ENCODE assay signal across 23 cellular contexts in the genomic region with DNA sequence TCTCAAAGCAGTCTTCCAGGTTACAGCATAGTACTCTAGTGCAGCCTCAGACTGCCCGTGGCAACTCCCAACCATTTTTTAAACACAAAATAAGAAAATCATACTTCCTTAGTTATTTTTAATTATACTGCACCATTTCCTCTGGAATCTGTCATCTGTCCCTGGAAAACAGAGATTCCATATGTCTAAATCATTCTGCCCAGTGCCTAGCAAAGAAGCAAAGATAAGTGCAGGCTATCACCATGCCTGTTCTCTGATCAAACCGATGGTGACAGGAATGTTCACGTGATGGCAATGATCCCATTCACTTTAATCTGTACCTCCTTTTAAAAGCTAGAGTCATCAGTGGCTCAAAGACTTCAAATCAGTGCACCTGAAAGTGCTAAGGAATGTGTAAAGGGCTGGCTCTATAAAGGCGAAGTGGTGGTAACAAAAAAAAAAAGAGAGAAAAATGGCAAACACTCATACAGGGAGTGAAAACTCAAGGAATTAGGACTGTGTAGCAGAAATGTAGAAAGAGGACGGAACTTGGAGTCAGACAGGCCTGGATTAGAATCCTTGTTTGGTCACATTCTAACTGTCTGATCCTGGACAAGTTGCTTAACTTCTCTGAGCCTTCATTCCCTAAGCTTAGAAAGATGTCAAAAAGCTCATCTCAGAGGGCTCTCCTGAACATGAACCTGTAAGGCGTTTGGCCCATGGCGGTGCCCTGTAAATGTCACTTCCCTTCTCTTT. TPM values are rescaled to one million over a fixed set of nuclear protein-coding genes. Genes with fewer than 3 reads are reported as not detected.
DNase-seq lines count a peak whose midpoint lies in the region; ATAC-seq and TF ChIP-seq lines count a peak whose summit lies in the region.
"Had no signal": no experiment of that assay in that cellular context is flagged by ENCODE, and none has a peak within 500 bp of the region (broad histone marks: within the 10 kb centered on the region; RNA-seq: fewer than 3 reads in every experiment).

No MANE protein-coding gene starts in this region.

- intact Hi-C loops in IMR-90 (cut with micrococcal nuclease) = loop anchor here (10.0 kb wide), 1 partner anchor 166 kb away; no protein-coding TSS in a partner anchor
- intact Hi-C loops in uterus (cut with DNase I; ENCODE audit: low total_unique reads) = no loop called here

- H2BK5ac ChIP-seq in IMR-90 (ENCODE audit: low read depth, low read length, poor library complexity, severe bottlenecking) = peak overlapping the region; percentile 95

- H3K9me3 Mint-ChIP-seq in mesothelial cell of epicardium = peaks cover 10% of the 10 kb centered on the region
- H3K9me3 Mint-ChIP-seq in activated CD4-positive, alpha-beta memory T cell treated with anti-CD3 and anti-CD28 coated beads, Interleukin-2, amount 10 ng/mL, durations not matched to agents 7 days and 5 days = no peaks in the 10 kb centered on the region
- H3K9me3 Mint-ChIP-seq: activated B cell treated with CpG ODN at 0.5 μM for 24 hours; activated CD8-positive, alpha-beta T cell treated with anti-CD3 and anti-CD28 coated beads for 36 hours; activated naive CD4-positive, alpha-beta T cell treated with anti-CD3 and anti-CD28 coated beads, Interleukin-2, amount 50 U/mL, for 24 hours had no signal

- CTCF ChIA-PET in IMR-90 (lab: Yijun Ruan, JAX) = interaction anchor here (0.7 to 1.3 kb wide), 4 partner anchors 17 to 299 kb away, joined by 3 to 7 read pairs (median 4); no protein-coding TSS in a partner anchor
- CTCF ChIA-PET in activated CD4-positive, alpha-beta memory T cell treated with anti-CD3 and anti-CD28 coated beads, Interleukin-2, amount 10 ng/mL, durations not matched to agents 7 days and 5 days (lab: Charles Lee) = no interaction called here

- peaks cover 49% of the 10 kb centered on the region for H3K9me1 ChIP-seq in IMR-90 (ENCODE audit: insufficient read depth, low read length)

- peak overlapping the region; percentile 85; the same call in 1 of the 2 replicates for H3K23ac ChIP-seq in IMR-90 (ENCODE audit: low read depth, low read length)

- no TSS peak for BruUV-seq in IMR-90 (replicated peaks; lab: Mats Ljungman, UMichigan)

- peak overlapping the region in 1 of 2 experiments; percentile 41; a peak in 1 of 4 replicates for H4K8ac ChIP-seq in IMR-90 (ENCODE audit: low read depth in 2 of 2, low read length in 2 of 2)

- TF ChIP-seq RAD21 in IMR-90 (IDR thresholded peaks at IDR 0.05; ENCODE audit: low read length) = no peak

- H3K4me3 ChIP-seq in IMR-90 (ENCODE audit: insufficient read depth, low read depth, low read length) (no peak overlapping the region), uterus (no peak overlapping the region)
- H3K4me3 ChIP-seq: body of pancreas, SK-N-MC, tibial nerve had no signal

- H3K27ac ChIP-seq in IMR-90 (ENCODE audit: insufficient read depth, low read length) (peak overlapping the region; percentile 81; the same call in 1 of the 2 replicates), uterus (peak overlapping the region; percentile 75 to 97)
- H3K27ac ChIP-seq: body of pancreas, parathyroid adenoma, SK-N-MC had no signal

- peak overlapping the region; percentile 61; the same call in 1 of the 2 replicates for H2BK20ac ChIP-seq in IMR-90 (ENCODE audit: low read depth, low read length)

- H3K18ac ChIP-seq in IMR-90 (ENCODE audit: low read depth, low read length) = peak overlapping the region; percentile 42; the same call in 1 of the 2 replicates

- H3K4ac ChIP-seq in IMR-90 (ENCODE audit: low read depth, low read length) = peak overlapping the region; percentile 83

- no peaks in the 10 kb centered on the region for H3K27me3 Mint-ChIP-seq in mesothelial cell of epicardium (ENCODE audit: low read depth)
- H3K27me3 Mint-ChIP-seq in activated CD4-positive, alpha-beta memory T cell treated with anti-CD3 and anti-CD28 coated beads, Interleukin-2, amount 10 ng/mL, durations not matched to agents 7 days and 5 days = peaks cover 34% of the 10 kb centered on the region

- H3K9ac ChIP-seq in IMR-90 (ENCODE audit: low read depth, low read length) = no peak overlapping the region
- H3K9ac ChIP-seq: parathyroid adenoma had no signal

- no peak overlapping the region for H2AK9ac ChIP-seq in IMR-90 (replicated peaks; ENCODE audit: low read depth, low read length, poor library complexity)

- no peak for TF ChIP-seq CTCF in IMR-90 (conservative IDR thresholded peaks at IDR 0.05; ENCODE audit: low read depth, low read length)
- no peak for TF ChIP-seq CTCF in mesothelial cell of epicardium (IDR thresholded peaks at IDR 0.05; ENCODE audit: unreplicated experiment)
- no peak for TF ChIP-seq CTCF in uterus (IDR thresholded peaks at IDR 0.05)

- peaks cover 12% of the 10 kb centered on the region for H3K36me3 Mint-ChIP-seq in mesothelial cell of epicardium
- H3K36me3 Mint-ChIP-seq in activated CD4-positive, alpha-beta memory T cell treated with anti-CD3 and anti-CD28 coated beads, Interleukin-2, amount 10 ng/mL, durations not matched to agents 7 days and 5 days (ENCODE audit: low read depth) = no peaks in the 10 kb centered on the region
- H3K36me3 Mint-ChIP-seq: activated naive CD4-positive, alpha-beta T cell treated with anti-CD3 and anti-CD28 coated beads, Interleukin-2, amount 50 U/mL, for 24 hours had no signal

- peak overlapping the region; percentile 86 for H4K5ac ChIP-seq in IMR-90 (ENCODE audit: low read depth, low read length)

- H3K14ac ChIP-seq in IMR-90 (replicated peaks; ENCODE audit: low read depth, low read length) = peak overlapping the region; percentile 73

- no peak overlapping the region for H3K4me3 Mint-ChIP-seq in mesothelial cell of epicardium
- H3K4me3 Mint-ChIP-seq in activated CD4-positive, alpha-beta memory T cell treated with anti-CD3 and anti-CD28 coated beads, Interleukin-2, amount 10 ng/mL, durations not matched to agents 7 days and 5 days = no peak overlapping the region
- H3K4me3 Mint-ChIP-seq: activated B cell treated with CpG ODN at 0.5 μM for 24 hours; activated CD8-positive, alpha-beta T cell treated with anti-CD3 and anti-CD28 coated beads for 36 hours; activated naive CD4-positive, alpha-beta T cell treated with anti-CD3 and anti-CD28 coated beads, Interleukin-2, amount 50 U/mL, for 24 hours; naive thymus-derived CD8-positive, alpha-beta T cell had no signal

- H3K4me1 ChIP-seq in IMR-90 (ENCODE audit: control insufficient read depth, insufficient read depth, low read length) (peaks cover 35% of the 10 kb centered on the region), uterus (peaks cover 0 to 7% of the 10 kb centered on the region in 2 donors)
- H3K4me1 ChIP-seq: parathyroid adenoma had no signal

- H3K56ac ChIP-seq in IMR-90 (ENCODE audit: extremely low read depth, insufficient read depth, low read length) = no peak overlapping the region

- H3K27ac Mint-ChIP-seq in mesothelial cell of epicardium = peak overlapping the region; percentile 60
- H3K27ac Mint-ChIP-seq in activated CD4-positive, alpha-beta memory T cell treated with anti-CD3 and anti-CD28 coated beads, Interleukin-2, amount 10 ng/mL, durations not matched to agents 7 days and 5 days = no peak overlapping the region
- H3K27ac Mint-ChIP-seq: activated B cell treated with CpG ODN at 0.5 μM for 24 hours; activated CD8-positive, alpha-beta T cell treated with anti-CD3 and anti-CD28 coated beads for 36 hours; activated naive CD4-positive, alpha-beta T cell treated with anti-CD3 and anti-CD28 coated beads, Interleukin-2, amount 50 U/mL, for 24 hours; naive thymus-derived CD8-positive, alpha-beta T cell had no signal

- no peak for TF ChIP-seq POLR2A in IMR-90 (IDR thresholded peaks at IDR 0.05; ENCODE audit: low read depth, low read length)
- no peak for TF ChIP-seq POLR2A in uterus (IDR thresholded peaks at IDR 0.05)

- ATAC-seq in IMR-90 (ENCODE audit: low read depth) (no peak), HG03469 (IDR thresholded peaks at IDR 0.05; ENCODE audit: unreplicated experiment) (no peak)
- ATAC-seq: activated CD8-positive, alpha-beta T cell treated with anti-CD3 and anti-CD28 coated beads for 36 hours; body of pancreas; naive thymus-derived CD8-positive, alpha-beta T cell had no signal

- no peak overlapping the region for H2AFZ ChIP-seq in IMR-90 (replicated peaks; ENCODE audit: low read length, poor library complexity)
- H2AFZ ChIP-seq: parathyroid adenoma had no signal

- POLR2A ChIA-PET in IMR-90 (lab: Charles Lee; ENCODE audit: unreplicated experiment) = no interaction called here
- POLR2A ChIA-PET in activated CD4-positive, alpha-beta memory T cell treated with anti-CD3 and anti-CD28 coated beads, Interleukin-2, amount 10 ng/mL, durations not matched to agents 7 days and 5 days (lab: Charles Lee) = no interaction called here

- peaks cover 17 to 81% of the 10 kb centered on the region in 2 experiments for H3K79me1 ChIP-seq in IMR-90 (ENCODE audit: low read depth in 1 of 2, low read length in 2 of 2)

- peak overlapping the region; percentile 92; the same call in 1 of the 2 replicates for H2AK5ac ChIP-seq in IMR-90 (ENCODE audit: low read depth, low read length)

- dilution Hi-C loops in IMR-90 (cut with HindIII; ENCODE audit: low sequenced_read_pairs, unreplicated experiment) = no loop called here

- no peak for DNase-seq in IMR-90
- DNase-seq in cerebellar cortex (ENCODE audit: low spot score) = peak; percentile 24
- DNase-seq in mesothelial cell of epicardium (ENCODE audit: low spot score in 2 of 2, unreplicated experiment in 2 of 2) = no peak
- no peak for DNase-seq in uterus
- DNase-seq in activated CD4-positive, alpha-beta memory T cell treated with anti-CD3 and anti-CD28 coated beads, Interleukin-2, amount 10 ng/mL, durations not matched to agents 7 days and 5 days = no peak
- DNase-seq in CD1c-positive myeloid dendritic cell (ENCODE audit: extremely low spot score) = no peak
- DNase-seq: activated B cell treated with CpG ODN at 0.5 μM for 24 hours; activated CD8-positive, alpha-beta T cell treated with anti-CD3 and anti-CD28 coated beads for 36 hours; activated T-cell treated with anti-CD3 and anti-CD28 coated beads, Interleukin-2, amount 50 U/mL, for 48 hours; AML-193; body of pancreas; hypothalamus; kidney; naive thymus-derived CD8-positive, alpha-beta T cell; NCI-H1105 treated with DMSO at 0.1 percent for 48 hours; NCI-H2107; stimulated activated CD4-positive, alpha-beta T cell treated with anti-CD3 and anti-CD28 coated beads, Interleukin-2, amount 100 ng/mL, for 24 hours; stimulated activated naive CD4-positive, alpha-beta T cell treated with Interleukin-2 at 50 U/mL for 16 hours had no signal

- in situ Hi-C loops in IMR-90 (cut with MboI; ENCODE audit: low sequenced_read_pairs) = loop anchor here (10.0 kb wide), 1 partner anchor 106 kb away; a partner anchor contains a TSS

- H4K20me1 ChIP-seq in IMR-90 (ENCODE audit: insufficient read depth, low read length) = peaks cover 70% of the 10 kb centered on the region

- peaks cover 36% of the 10 kb centered on the region for H3K4me1 Mint-ChIP-seq in mesothelial cell of epicardium
- H3K4me1 Mint-ChIP-seq in activated CD4-positive, alpha-beta memory T cell treated with anti-CD3 and anti-CD28 coated beads, Interleukin-2, amount 10 ng/mL, durations not matched to agents 7 days and 5 days = no peaks in the 10 kb centered on the region
- H3K4me1 Mint-ChIP-seq: activated B cell treated with CpG ODN at 0.5 μM for 24 hours had no signal

- H3K4me2 ChIP-seq in IMR-90 (ENCODE audit: low read depth, low read length) = peak overlapping the region; percentile 53; the same call in 1 of the 2 replicates

- peaks cover 7% of the 10 kb centered on the region; the same call in 1 of the 2 replicates for H3K36me3 ChIP-seq in IMR-90 (ENCODE audit: control insufficient read depth, insufficient read depth, low read length)
- no peaks in the 10 kb centered on the region for H3K36me3 ChIP-seq in uterus
- H3K36me3 ChIP-seq: tibial nerve had no signal

- H4K91ac ChIP-seq in IMR-90 (ENCODE audit: insufficient read depth, low read depth, low read length) = peak overlapping the region; percentile 42

- H3K27me3 ChIP-seq in IMR-90 (ENCODE audit: control insufficient read depth, insufficient read depth, low read length) (no peaks in the 10 kb centered on the region), uterus (no peaks in the 10 kb centered on the region)
- H3K27me3 ChIP-seq: body of pancreas, tibial nerve had no signal

- peak overlapping the region; percentile 89; the same call in 2 of the 3 replicates for H2BK15ac ChIP-seq in IMR-90 (ENCODE audit: low read depth, low read length)

- WGBS in IMR-90 (ENCODE audit: extremely low coverage in 2 of 2, insufficient read length in 1 of 2), 2 experiments = 73% methylated on average over 4 of the region's 7 CpGs; no CpG with 5 or more reads in 1 of the 2 experiments

- H3K9me3 ChIP-seq in IMR-90 (ENCODE audit: control insufficient read depth, insufficient read depth, low read length) (no peaks in the 10 kb centered on the region), uterus (no peaks in the 10 kb centered on the region)
- H3K9me3 ChIP-seq: body of pancreas, tibial nerve had no signal

- H2BK120ac ChIP-seq in IMR-90 (ENCODE audit: low read depth, low read length) = peak overlapping the region; percentile 81

RNA-seq across cellular contexts. Expression of a gene that starts 9.9 kb away (rescaled TPM):
- total RNA-seq in IMR-90 (2012; rRNA removed) (76.9 and 90.3 TPM in 2 replicates), mesothelial cell of epicardium (731 to 797 TPM (median 760 TPM) in 3 replicates), uterus (100 to 1,000 TPM in 2 of 4 donors, 10 to 100 TPM in 2; 28.2 to 324 (median 134) TPM)
- 819 and 905 TPM in 2 replicates for polyA plus RNA-seq in IMR-90 (2012; rRNA removed)
- 700 and 814 TPM in 2 replicates for polyA plus RNA-seq in IMR-90 (2012; cell fraction: cytosol; rRNA removed)
- 1,179 and 1,372 TPM in 2 replicates for polyA plus RNA-seq in IMR-90 (2012; cell fraction: nucleus; rRNA removed; ENCODE audit: low replicate concordance)
- total RNA-seq in activated CD4-positive, alpha-beta memory T cell treated with anti-CD3 and anti-CD28 coated beads, Interleukin-2, amount 10 ng/mL, durations not matched to agents 7 days and 5 days = not detected
- total RNA-seq: activated B cell treated with CpG ODN at 0.5 μM for 24 hours; naive thymus-derived CD8-positive, alpha-beta T cell had no signal
- polyA plus RNA-seq: naive thymus-derived CD8-positive, alpha-beta T cell had no signal

Comparison
In these comparisons a context has a peak if more than half of its experiments do, and no peak if none do; other contexts are left out.
1. RNA of a gene that starts 9.9 kb away (total RNA-seq): 731 to 797 TPM in mesothelial cell of epicardium, 28.2 to 324 TPM in uterus and 76.9 to 90.3 TPM in IMR-90; not detected in activated CD4-positive, alpha-beta memory T cell treated with anti-CD3 and anti-CD28 coated beads, Interleukin-2, amount 10 ng/mL, durations not matched to agents 7 days and 5 days; every median in the first group is over 10 times any median in the second.